ENCODE assay signal across 8 cellular contexts in genomic region chr18:31942301-31942998, GRCh38. TPM values are rescaled to one million over a fixed set of nuclear protein-coding genes. Genes with fewer than 3 reads are reported as not detected.
DNase-seq lines count a peak whose midpoint lies in the region; ATAC-seq and TF ChIP-seq lines count a peak whose summit lies in the region.

No MANE protein-coding gene starts in this region.

- no peaks in the 10 kb centered on the region for H3K27me3 ChIP-seq in left lung

- peaks cover 8 to 54% of the 10 kb centered on the region in 2 donors for H3K4me1 ChIP-seq in left lung

- peaks cover 0 to 4% of the 10 kb centered on the region in 2 donors for H3K36me3 ChIP-seq in left lung

- H3K27ac ChIP-seq in left lung = peak overlapping the region; percentile 89 to 97

- no peaks in the 10 kb centered on the region for H3K9me3 ChIP-seq in left lung

- ATAC-seq in GM19467 (IDR thresholded peaks at IDR 0.05; ENCODE audit: unreplicated experiment) (peak; percentile 36), HG03558 (IDR thresholded peaks at IDR 0.05; ENCODE audit: extremely low read depth, unreplicated experiment) (peak; percentile 11), left lung (peak; percentile 57)

- intact Hi-C loops in left lung (cut with DNase I) = no loop called here

- DNase-seq in DMS79 treated with DMSO at 0.1 percent for 48 hours (lab: John Stamatoyannopoulos, UW) (peak; percentile 41), SKM-1 (lab: John Stamatoyannopoulos, UW; ENCODE audit: unreplicated experiment) (peak; percentile 35), choroid plexus epithelial cell (ENCODE audit: low read depth) (peak; percentile 68), left lung (peak; percentile 61 to 85), DMS153 (lab: John Stamatoyannopoulos, UW) (no peak)
- peak in 2 of 3 donors; percentile 2 to 20 for DNase-seq in stimulated activated CD4-positive, alpha-beta T cell treated with anti-CD3 and anti-CD28 coated beads, TNF-alpha, amount 100 ng/mL, for 1 hour (ENCODE audit: low read depth in 3 of 3, low spot score in 1 of 3)

- TF ChIP-seq CTCF in choroid plexus epithelial cell (conservative IDR thresholded peaks at IDR 0.05; ENCODE audit: low read depth, low read length) (no peak), left lung (IDR thresholded peaks at IDR 0.05) (no peak)

- H3K4me3 ChIP-seq in choroid plexus epithelial cell (ENCODE audit: low read depth, low read length) = peak overlapping the region; percentile 76
- H3K4me3 ChIP-seq in left lung = peak overlapping the region; percentile 79 to 87

RNA-seq across cellular contexts. Expression of gene TRAPPC8, which starts 0.5 kb away (rescaled TPM):
- 10 to 100 TPM; 49.0 to 49.1 TPM for total RNA-seq in left lung
